20 cellular contexts compared by ENCODE assay signal in genomic region chr3:149634072-149634471, GRCh38. TPM values are rescaled to one million over a fixed set of nuclear protein-coding genes. Genes with fewer than 3 reads are reported as not detected.
A peak's percentile ranks its signal among the peaks of the same experiment; 100 is the strongest.
DNase-seq lines count a peak whose midpoint lies in the region; ATAC-seq and TF ChIP-seq lines count a peak whose summit lies in the region.
"Had no signal": no experiment of that assay in that cellular context is flagged by ENCODE, and none has a peak within 500 bp of the region (broad histone marks: within the 10 kb centered on the region; RNA-seq: fewer than 3 reads in every experiment).

No MANE protein-coding gene starts in this region.

- intact Hi-C loops in heart right ventricle (cut with DNase I): no loop called here
- intact Hi-C loops in cardiac septum (cut with DNase I): no loop called here
- intact Hi-C loops in left ventricle myocardium inferior (cut with micrococcal nuclease): no loop called here
- intact Hi-C loops in sigmoid colon (cut with DNase I): no loop called here

- H3K27ac ChIP-seq in heart right ventricle (peak overlapping the region in 4 of 10 donors; percentile 1 to 41 (median 25)), left ventricle myocardium inferior (replicated peaks) (peak overlapping the region; percentile 24), sigmoid colon (peak overlapping the region in 3 of 4 donors; percentile 32 to 53 (median 33))
- H3K27ac ChIP-seq: RWPE1 had no signal

- H3K27me3 ChIP-seq in heart right ventricle (peaks cover 0 to 57% (median 0%) of the 10 kb centered on the region in 7 donors), left ventricle myocardium inferior (ENCODE audit: low read depth) (no peaks in the 10 kb centered on the region), sigmoid colon (no peaks in the 10 kb centered on the region)

- no peak for DNase-seq in heart right ventricle
- DNase-seq in cardiac septum (ENCODE audit: low spot score): no peak
- DNase-seq in left ventricle myocardium inferior: no peak
- no peak for DNase-seq in sigmoid colon
- DNase-seq in NCI-H446 (lab: John Stamatoyannopoulos, UW): no peak
- DNase-seq in stimulated activated CD8-positive, alpha-beta memory T cell treated with anti-CD3 and anti-CD28 coated beads, Interleukin-4, amount 100 ng/mL, for 48 hours: no peak
- DNase-seq: C1 segment of cervical spinal cord, GDM1, KBM-7, NCI-H1048, NCI-H1436 treated with DMSO at 0.1 percent for 48 hours, NCI-H2029 treated with DMSO at 0.1 percent for 48 hours, NCI-H510A, NCI-H774 had no signal

- TF ChIP-seq POLR2A in sigmoid colon (IDR thresholded peaks at IDR 0.05): no peak

- WGBS in heart right ventricle, 2 donors: 38 to 46% methylated on average over 4 of the region's 4 CpGs
- 52 to 73% methylated on average over 4 of the region's 4 CpGs for WGBS in sigmoid colon, 2 donors

- peaks cover 13 to 84% (median 49%) of the 10 kb centered on the region in 9 donors for H3K4me1 ChIP-seq in heart right ventricle
- peaks cover 95% of the 10 kb centered on the region for H3K4me1 ChIP-seq in left ventricle myocardium inferior
- peaks cover 0 to 78% (median 63%) of the 10 kb centered on the region in 4 donors for H3K4me1 ChIP-seq in sigmoid colon

- no peak overlapping the region for H3K4me3 ChIP-seq in heart right ventricle
- H3K4me3 ChIP-seq in left ventricle myocardium inferior: no peak overlapping the region
- H3K4me3 ChIP-seq in sigmoid colon: no peak overlapping the region
- H3K4me3 ChIP-seq: A549, GM12878, GM23338 had no signal

- H3K9me3 ChIP-seq in heart right ventricle (no peaks in the 10 kb centered on the region), left ventricle myocardium inferior (replicated peaks) (no peaks in the 10 kb centered on the region), sigmoid colon (no peaks in the 10 kb centered on the region)
- H3K9me3 ChIP-seq: A549 had no signal

- H3K36me3 ChIP-seq in heart right ventricle (peaks cover 0 to 6% (median 0%) of the 10 kb centered on the region in 9 donors), left ventricle myocardium inferior (no peaks in the 10 kb centered on the region), sigmoid colon (no peaks in the 10 kb centered on the region)

- ATAC-seq in heart right ventricle: peak in 6 of 8 donors; percentile 6 to 53 (median 18)
- no peak for ATAC-seq in HG03159 (IDR thresholded peaks at IDR 0.05; ENCODE audit: unreplicated experiment)
- ATAC-seq: GM12878, GM23338, HCT116 had no signal

- TF ChIP-seq CTCF in heart right ventricle (IDR thresholded peaks at IDR 0.05): no peak
- no peak for TF ChIP-seq CTCF in left ventricle myocardium inferior (IDR thresholded peaks at IDR 0.05; ENCODE audit: borderline replicate concordance)
- TF ChIP-seq CTCF in sigmoid colon (IDR thresholded peaks at IDR 0.05): no peak

- no peak for TF ChIP-seq EP300 in sigmoid colon (IDR thresholded peaks at IDR 0.05)

RNA-seq across cellular contexts. Expression of gene WWTR1, which starts 23.8 kb away (rescaled TPM):
- 10 to 100 TPM; 30.3 to 78.6 (median 43.7) TPM for total RNA-seq in heart right ventricle
- polyA plus RNA-seq in heart right ventricle: 10 to 100 TPM; 19.5 to 21.8 TPM
- total RNA-seq in cardiac septum: 82.7 TPM
- 39.1 TPM for total RNA-seq in left ventricle myocardium inferior
- 100 to 1,000 TPM; 243 to 340 (median 317) TPM for total RNA-seq in sigmoid colon
- polyA plus RNA-seq in sigmoid colon: 10 to 100 TPM in 2 of 3 donors, 1 to 10 TPM in 1; 7.9 to 19.2 (median 15.2) TPM
